Comparison of ENCODE assay signal across 23 cellular contexts in the genomic region with DNA sequence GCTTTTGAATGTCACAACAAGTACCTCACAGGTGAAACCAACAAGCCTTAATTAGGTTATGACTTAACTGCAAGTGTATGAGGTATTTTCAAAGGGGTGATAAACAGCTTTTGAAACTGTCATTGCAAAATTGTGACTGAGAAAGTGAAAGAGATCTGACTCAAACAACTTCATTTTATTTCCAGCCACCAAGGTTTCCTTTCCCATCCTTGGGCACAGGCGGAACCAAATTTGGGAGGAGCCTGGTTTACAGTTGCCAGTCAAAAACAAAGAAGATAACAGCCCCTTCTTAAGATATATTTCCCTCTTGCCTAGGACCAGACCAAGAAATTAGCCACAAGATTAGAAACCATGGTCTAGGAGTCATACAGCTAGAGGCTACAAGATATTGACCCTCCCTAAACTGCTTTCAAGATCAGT.
DNase-seq lines count a peak whose midpoint lies in the region; ATAC-seq and TF ChIP-seq lines count a peak whose summit lies in the region.
"Had no signal": no experiment of that assay in that cellular context is flagged by ENCODE, and none has a peak within 500 bp of the region (broad histone marks: within the 10 kb centered on the region; RNA-seq: fewer than 3 reads in every experiment).

No MANE protein-coding gene starts in this region.

- CTCF ChIA-PET in Panc1 (lab: Charles Lee), result no interaction called here

- H3K27ac Mint-ChIP-seq in type B pancreatic cell (no peak overlapping the region), osteocyte (ENCODE audit: unreplicated experiment) (no peak overlapping the region)
- H3K27ac Mint-ChIP-seq: activated CD8-positive, alpha-beta T cell treated with anti-CD3 and anti-CD28 coated beads for 36 hours; CD4-positive, CD25-positive, alpha-beta regulatory T cell; IgD-negative memory B cell; progenitor cell of endocrine pancreas; WTC11 had no signal

- H3K4me1 ChIP-seq in Panc1 (ENCODE audit: control insufficient read depth, insufficient read depth, low read length), result no peaks in the 10 kb centered on the region
- H3K4me1 ChIP-seq: body of pancreas, suprapubic skin had no signal

- H3K27me3 Mint-ChIP-seq in type B pancreatic cell (no peaks in the 10 kb centered on the region), osteocyte (ENCODE audit: unreplicated experiment) (no peaks in the 10 kb centered on the region)
- H3K27me3 Mint-ChIP-seq: activated CD8-positive, alpha-beta T cell treated with anti-CD3 and anti-CD28 coated beads for 36 hours; CD4-positive, CD25-positive, alpha-beta regulatory T cell; IgD-negative memory B cell; progenitor cell of endocrine pancreas had no signal

- peaks cover 3% of the 10 kb centered on the region for H3K9me3 Mint-ChIP-seq in type B pancreatic cell
- H3K9me3 Mint-ChIP-seq in osteocyte (ENCODE audit: unreplicated experiment), result no peaks in the 10 kb centered on the region
- H3K9me3 Mint-ChIP-seq: IgD-negative memory B cell, WTC11 had no signal

- H3K4me3 Mint-ChIP-seq in type B pancreatic cell (no peak overlapping the region), osteocyte (ENCODE audit: unreplicated experiment) (no peak overlapping the region)
- H3K4me3 Mint-ChIP-seq: activated CD8-positive, alpha-beta T cell treated with anti-CD3 and anti-CD28 coated beads for 36 hours; CD4-positive, CD25-positive, alpha-beta regulatory T cell; IgD-negative memory B cell; WTC11 had no signal

- in situ Hi-C loops in Panc1 (cut with HindIII; ENCODE audit: low pct_unique_long_range_greater_than_20kb, low sequenced_read_pairs), result no loop called here

- H3K36me3 Mint-ChIP-seq in type B pancreatic cell, result no peaks in the 10 kb centered on the region
- H3K36me3 Mint-ChIP-seq in osteocyte (ENCODE audit: unreplicated experiment), result no peaks in the 10 kb centered on the region
- H3K36me3 Mint-ChIP-seq: CD4-positive, CD25-positive, alpha-beta regulatory T cell; IgD-negative memory B cell had no signal

- intact Hi-C loops in Panc1 (cut with micrococcal nuclease; ENCODE audit: unreplicated experiment), result no loop called here

- peak overlapping the region; percentile 37; the same call in 1 of the 2 replicates for H3K27ac ChIP-seq in Panc1 (ENCODE audit: low read length)
- H3K27ac ChIP-seq: body of pancreas, epithelial cell of prostate, suprapubic skin had no signal

- POLR2A ChIA-PET in Panc1 (lab: Charles Lee), result no interaction called here

- DNase-seq in Panc1 (ENCODE audit: low read depth, low spot score), result no peak
- no peak for DNase-seq in type B pancreatic cell (ENCODE audit: extremely low spot score, unreplicated experiment)
- no peak for DNase-seq in NCI-H446 (lab: John Stamatoyannopoulos, UW)
- DNase-seq in NCI-H82 treated with DMSO at 0.1 percent for 48 hours (lab: John Stamatoyannopoulos, UW; ENCODE audit: unreplicated experiment), result no peak
- no peak for DNase-seq in osteocyte (ENCODE audit: extremely low spot score, unreplicated experiment)
- DNase-seq: activated CD8-positive, alpha-beta T cell treated with anti-CD3 and anti-CD28 coated beads for 36 hours; activated gamma-delta T cell treated with Interleukin-2 at 50 U/mL for 16 hours; activated T-cell treated with anti-CD3 and anti-CD28 coated beads for 4 hours; body of pancreas; CD4-positive, CD25-positive, alpha-beta regulatory T cell; hippocampal formation; MG63; NCI-H1436 treated with DMSO at 0.1 percent for 48 hours; NCI-H524 treated with DMSO at 0.1 percent for 48 hours; T-helper 9 cell had no signal

- no peaks in the 10 kb centered on the region for H3K36me3 ChIP-seq in Panc1 (ENCODE audit: control insufficient read depth, insufficient read depth, low read length)
- H3K36me3 ChIP-seq: MG63, suprapubic skin had no signal

- no peak overlapping the region for H3K4me3 ChIP-seq in Panc1 (ENCODE audit: low read depth in 2 of 2, low read length in 2 of 2)
- H3K4me3 ChIP-seq: body of pancreas, MG63, suprapubic skin had no signal

- H3K4me1 Mint-ChIP-seq in type B pancreatic cell (ENCODE audit: unreplicated experiment) (peaks cover 5% of the 10 kb centered on the region), osteocyte (ENCODE audit: unreplicated experiment) (no peaks in the 10 kb centered on the region)
- H3K4me1 Mint-ChIP-seq: CD4-positive, CD25-positive, alpha-beta regulatory T cell; IgD-negative memory B cell had no signal

- no peaks in the 10 kb centered on the region for H3K27me3 ChIP-seq in Panc1 (ENCODE audit: control insufficient read depth, insufficient read depth, low read length)
- H3K27me3 ChIP-seq: body of pancreas, MG63, suprapubic skin had no signal

- TF ChIP-seq CTCF in Panc1 (IDR thresholded peaks at IDR 0.05), result no peak
- no peak for TF ChIP-seq CTCF in type B pancreatic cell (conservative IDR thresholded peaks at IDR 0.05)
- TF ChIP-seq CTCF in osteocyte (IDR thresholded peaks at IDR 0.05), result no peak

- H3K9me3 ChIP-seq in Panc1 (ENCODE audit: control insufficient read depth, insufficient read depth, low read depth, low read length), result peaks cover 5% of the 10 kb centered on the region; the same call in 1 of the 2 replicates
- H3K9me3 ChIP-seq: body of pancreas, MG63, suprapubic skin had no signal

- BruUV-seq in Panc1 (replicated peaks; lab: Mats Ljungman, UMichigan), result no TSS peak

- peak; percentile 87 for ATAC-seq in GM18498 (IDR thresholded peaks at IDR 0.05; ENCODE audit: unreplicated experiment)
- ATAC-seq in GM19351 (IDR thresholded peaks at IDR 0.05; ENCODE audit: unreplicated experiment), result peak; percentile 78
- ATAC-seq in HG02870 (IDR thresholded peaks at IDR 0.05; ENCODE audit: unreplicated experiment), result peak; percentile 72
- ATAC-seq in Panc1, result no peak
- ATAC-seq: activated CD8-positive, alpha-beta T cell treated with anti-CD3 and anti-CD28 coated beads for 36 hours; body of pancreas; WTC11 had no signal
